In the genomic region with DNA sequence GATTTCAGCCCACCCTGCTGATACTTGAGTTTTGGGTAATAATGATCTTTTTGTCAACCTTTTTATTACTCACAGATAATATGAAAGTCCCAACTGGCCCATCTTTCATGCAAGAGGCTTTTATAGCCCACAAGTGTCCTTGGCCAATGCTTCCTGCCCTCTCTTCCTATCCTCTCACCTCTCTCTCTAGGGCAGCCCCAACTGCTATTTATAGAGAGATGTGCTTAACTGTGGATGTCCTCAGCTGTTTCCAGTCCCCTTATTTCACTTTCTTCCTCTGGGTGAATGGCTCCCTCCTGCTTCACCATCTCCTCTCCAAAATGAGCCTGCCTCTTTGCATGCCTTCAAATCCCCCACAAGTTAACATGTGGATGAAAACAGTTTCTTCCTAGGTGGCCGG, we compare ENCODE assay signal across 14 cellular contexts. TPM values are rescaled to one million over a fixed set of nuclear protein-coding genes. Genes with fewer than 3 reads are reported as not detected.
DNase-seq lines count a peak whose midpoint lies in the region; ATAC-seq and TF ChIP-seq lines count a peak whose summit lies in the region.
"Had no signal": no experiment of that assay in that cellular context is flagged by ENCODE, and none has a peak within 500 bp of the region (broad histone marks: within the 10 kb centered on the region; RNA-seq: fewer than 3 reads in every experiment).

No MANE protein-coding gene starts in this region.

- no peak overlapping the region for H3K9ac ChIP-seq in BLaER1 treated with 17β-estradiol and CSF1 and Interleukin-3, amounts not matched to agents 10 nM and 100 nM
- peak overlapping the region in 1 of 3 donors; percentile 1 for H3K9ac ChIP-seq in skeletal muscle tissue (ENCODE audit: low read depth in 1 of 3, low read length in 3 of 3)

- H3K27me3 Mint-ChIP-seq in Caco-2 (ENCODE audit: insufficient read depth, unreplicated experiment): peaks cover 39% of the 10 kb centered on the region

- H3K36me3 Mint-ChIP-seq in Caco-2 (ENCODE audit: insufficient read depth, unreplicated experiment): no peaks in the 10 kb centered on the region
- H3K36me3 Mint-ChIP-seq: CD14-positive monocyte; CD8-positive, alpha-beta T cell had no signal

- DNase-seq in heart left ventricle (no peak), myocyte (ENCODE audit: low read depth) (peak; percentile 66), upper lobe of right lung (no peak), Caco-2 (no peak)
- DNase-seq: CD8-positive, alpha-beta T cell; DMS53; GF-D8 had no signal

- no peaks in the 10 kb centered on the region for H3K9me3 Mint-ChIP-seq in Caco-2 (ENCODE audit: unreplicated experiment)
- H3K9me3 Mint-ChIP-seq: CD8-positive, alpha-beta T cell had no signal

- no peak overlapping the region for H3K27ac ChIP-seq in BLaER1 treated with 17β-estradiol and CSF1 and Interleukin-3, amounts not matched to agents 10 nM and 100 nM
- H3K27ac ChIP-seq in heart left ventricle (peak overlapping the region in 6 of 12 donors; percentile 15 to 59 (median 33)), skeletal muscle tissue (ENCODE audit: low read depth, low read length) (peak overlapping the region; percentile 21), upper lobe of right lung (no peak overlapping the region)
- H3K27ac ChIP-seq: HL-60 had no signal

- H3K4me2 ChIP-seq in BLaER1 treated with 17β-estradiol and CSF1 and Interleukin-3, amounts not matched to agents 10 nM and 100 nM: peak overlapping the region in 6 of 11 experiments; percentile 2 to 56 (median 42); a peak in 10 of 22 replicates

- no peak for TF ChIP-seq CTCF in heart left ventricle (IDR thresholded peaks at IDR 0.05)
- TF ChIP-seq CTCF in upper lobe of right lung (IDR thresholded peaks at IDR 0.05): no peak
- TF ChIP-seq CTCF in Caco-2 (IDR thresholded peaks at IDR 0.05; ENCODE audit: insufficient read depth in 1 of 2, low read depth in 1 of 2, low read length in 1 of 2, severe bottlenecking in 1 of 2, unreplicated experiment in 1 of 2): no peak

- no peak overlapping the region for H3K4me3 Mint-ChIP-seq in Caco-2 (ENCODE audit: unreplicated experiment)
- H3K4me3 Mint-ChIP-seq: B cell; CD14-positive monocyte; CD8-positive, alpha-beta T cell had no signal

- H3K36me3 ChIP-seq in BLaER1 treated with 17β-estradiol and CSF1 and Interleukin-3, amounts not matched to agents 10 nM and 100 nM: no peaks in the 10 kb centered on the region
- H3K36me3 ChIP-seq in heart left ventricle: no peaks in the 10 kb centered on the region
- no peaks in the 10 kb centered on the region for H3K36me3 ChIP-seq in skeletal muscle tissue (ENCODE audit: control insufficient read depth in 3 of 3, insufficient read depth in 3 of 3, low read length in 3 of 3)
- H3K36me3 ChIP-seq in upper lobe of right lung: no peaks in the 10 kb centered on the region
- no peaks in the 10 kb centered on the region for H3K36me3 ChIP-seq in Caco-2 (ENCODE audit: control insufficient read depth, insufficient read depth, low read length)

- H3K27me3 ChIP-seq in BLaER1 treated with 17β-estradiol and CSF1 and Interleukin-3, amounts not matched to agents 10 nM and 100 nM: no peaks in the 10 kb centered on the region
- H3K27me3 ChIP-seq in heart left ventricle (no peaks in the 10 kb centered on the region), skeletal muscle tissue (ENCODE audit: control insufficient read depth in 3 of 3, insufficient read depth in 3 of 3, low read length in 3 of 3) (no peaks in the 10 kb centered on the region), upper lobe of right lung (no peaks in the 10 kb centered on the region), Caco-2 (replicated peaks; ENCODE audit: control insufficient read depth, insufficient read depth, low read length) (no peaks in the 10 kb centered on the region; the same call in none of the 2 replicates)

- H3K4me3 ChIP-seq in BLaER1 treated with 17β-estradiol and CSF1 and Interleukin-3, amounts not matched to agents 10 nM and 100 nM: no peak overlapping the region
- no peak overlapping the region for H3K4me3 ChIP-seq in heart left ventricle
- no peak overlapping the region for H3K4me3 ChIP-seq in skeletal muscle tissue (ENCODE audit: low read length in 3 of 3)
- no peak overlapping the region for H3K4me3 ChIP-seq in upper lobe of right lung
- H3K4me3 ChIP-seq in Caco-2 (ENCODE audit: low read depth, low read length): no peak overlapping the region

- no peak overlapping the region for H3K27ac Mint-ChIP-seq in Caco-2 (ENCODE audit: unreplicated experiment)
- H3K27ac Mint-ChIP-seq: B cell; CD14-positive monocyte; CD8-positive, alpha-beta T cell had no signal

- no peaks in the 10 kb centered on the region for H3K4me1 Mint-ChIP-seq in Caco-2 (ENCODE audit: low read depth, unreplicated experiment)
- H3K4me1 Mint-ChIP-seq: B cell, CD14-positive monocyte had no signal

- no peaks in the 10 kb centered on the region for H4K20me1 ChIP-seq in BLaER1 treated with 17β-estradiol and CSF1 and Interleukin-3, amounts not matched to agents 10 nM and 100 nM

- ATAC-seq in heart left ventricle (peak in 3 of 4 donors; percentile 80 to 86 (median 86)), HG03135 (IDR thresholded peaks at IDR 0.05; ENCODE audit: unreplicated experiment) (no peak), upper lobe of right lung (no peak)
- ATAC-seq: CD8-positive, alpha-beta T cell; HCT116 had no signal

- intact Hi-C loops in heart left ventricle (cut with DNase I): loop anchor here in 1 of 10 donors (10.0 kb wide), 1 partner anchor 68 kb away; no protein-coding TSS in a partner anchor
- intact Hi-C loops in upper lobe of right lung (cut with DNase I): no loop called here
- intact Hi-C loops in Caco-2 (cut with micrococcal nuclease; ENCODE audit: unreplicated experiment): no loop called here

- POLR2A ChIA-PET in Caco-2 (lab: Charles Lee): no interaction called here

- TF ChIP-seq POLR2A in heart left ventricle (IDR thresholded peaks at IDR 0.05): no peak

- CTCF ChIA-PET in Caco-2 (lab: Charles Lee): no interaction called here

- no peaks in the 10 kb centered on the region for H3K9me3 ChIP-seq in BLaER1 treated with 17β-estradiol and CSF1 and Interleukin-3, amounts not matched to agents 10 nM and 100 nM (replicated peaks in 1 of 11)
- no peaks in the 10 kb centered on the region for H3K9me3 ChIP-seq in heart left ventricle
- no peaks in the 10 kb centered on the region for H3K9me3 ChIP-seq in skeletal muscle tissue (ENCODE audit: control insufficient read depth in 3 of 3, low read length in 3 of 3)
- H3K9me3 ChIP-seq in upper lobe of right lung: no peaks in the 10 kb centered on the region
- no peaks in the 10 kb centered on the region for H3K9me3 ChIP-seq in Caco-2

- BruUV-seq in Caco-2 (replicated peaks; lab: Mats Ljungman, UMichigan): no TSS peak

- H3K4me1 ChIP-seq in BLaER1 treated with 17β-estradiol and CSF1 and Interleukin-3, amounts not matched to agents 10 nM and 100 nM: peaks cover 0 to 16% (median 6%) of the 10 kb centered on the region in 10 experiments; a peak in 9 of 20 replicates
- H3K4me1 ChIP-seq in heart left ventricle (peaks cover 0 to 32% (median 11%) of the 10 kb centered on the region in 12 donors), skeletal muscle tissue (ENCODE audit: control insufficient read depth in 3 of 3, insufficient read depth in 3 of 3, low read length in 3 of 3) (peaks cover 31 to 44% (median 32%) of the 10 kb centered on the region in 3 donors), upper lobe of right lung (no peaks in the 10 kb centered on the region), Caco-2 (no peaks in the 10 kb centered on the region)

- WGBS in heart left ventricle, 4 donors: 75 to 86% (median 78%) methylated on average over 1 of the region's 1 CpG

RNA-seq across cellular contexts. Expression of gene ARHGEF7, which starts 27.4 kb away (rescaled TPM):
- total RNA-seq in heart left ventricle (10 to 100 TPM; 34.3 to 60.9 (median 38.8) TPM), myocyte (52.8 and 55.0 TPM in 2 replicates), skeletal muscle tissue (99.7 TPM), upper lobe of right lung (63.2 TPM), Caco-2 (2022) (60.5 and 65.7 TPM in 2 replicates)
- 10 to 100 TPM; 16.6 to 31.1 TPM for polyA plus RNA-seq in heart left ventricle
- 31.5 TPM for polyA plus RNA-seq in myocyte (2012)

Comparison
In these comparisons a context has a peak if more than half of its experiments do, and no peak if none do; other contexts are left out.
1. ATAC-seq: peak in heart left ventricle (3 of 4); none in HG03135 (single experiment) and upper lobe of right lung (single experiment).